12 cellular contexts compared by ENCODE assay signal in genomic region chr2:165594935-165595255, GRCh38.
DNase-seq lines count a peak whose midpoint lies in the region; ATAC-seq and TF ChIP-seq lines count a peak whose summit lies in the region.
"Had no signal": no experiment of that assay in that cellular context is flagged by ENCODE, and none has a peak within 500 bp of the region (broad histone marks: within the 10 kb centered on the region; RNA-seq: fewer than 3 reads in every experiment).

No MANE protein-coding gene starts in this region.

- CTCF ChIA-PET in WTC11 (lab: Charles Lee) = no interaction called here
- CTCF ChIA-PET in RWPE1 (lab: Yijun Ruan, JAX) = interaction anchor here (0.7 kb wide), 1 partner anchor 36 kb away, joined by 3 read pairs; no protein-coding TSS in a partner anchor
- CTCF ChIA-PET in activated CD8-positive, alpha-beta T cell treated with anti-CD3 and anti-CD28 coated beads for 36 hours (lab: Charles Lee) = no interaction called here

- in situ Hi-C loops in GM13976 (cut with MboI; ENCODE audit: low sequenced_read_pairs, unreplicated experiment) = no loop called here

- H3K36me3 Mint-ChIP-seq in WTC11 = peaks cover 35% of the 10 kb centered on the region
- H3K36me3 Mint-ChIP-seq in activated CD8-positive, alpha-beta T cell treated with anti-CD3 and anti-CD28 coated beads for 36 hours (ENCODE audit: low read depth) = no peaks in the 10 kb centered on the region
- H3K36me3 Mint-ChIP-seq: CD8-positive, alpha-beta T cell had no signal

- peak overlapping the region; percentile 46 for H3K27ac Mint-ChIP-seq in WTC11
- H3K27ac Mint-ChIP-seq in activated CD8-positive, alpha-beta T cell treated with anti-CD3 and anti-CD28 coated beads for 36 hours = no peak overlapping the region
- H3K27ac Mint-ChIP-seq: CD8-positive, alpha-beta T cell had no signal

- intact Hi-C loops in activated CD8-positive, alpha-beta T cell treated with anti-CD3 and anti-CD28 coated beads for 36 hours (cut with micrococcal nuclease) = no loop called here

- no peak overlapping the region for H3K4me3 Mint-ChIP-seq in WTC11
- no peak overlapping the region for H3K4me3 Mint-ChIP-seq in activated CD8-positive, alpha-beta T cell treated with anti-CD3 and anti-CD28 coated beads for 36 hours
- H3K4me3 Mint-ChIP-seq: CD8-positive, alpha-beta T cell had no signal

- ATAC-seq in GM21390 (IDR thresholded peaks at IDR 0.05; ENCODE audit: unreplicated experiment) (peak; percentile 88), HG03103 (IDR thresholded peaks at IDR 0.05; ENCODE audit: low read depth, unreplicated experiment) (peak; percentile 93), WTC11 (no peak)
- no peak for ATAC-seq in activated CD8-positive, alpha-beta T cell treated with anti-CD3 and anti-CD28 coated beads for 36 hours
- ATAC-seq: CD8-positive, alpha-beta T cell; gastrocnemius medialis had no signal

- no peak for TF ChIP-seq CTCF in GM13976 (IDR thresholded peaks at IDR 0.05; ENCODE audit: borderline replicate concordance, control extremely low read depth, extremely low read depth, insufficient read depth, missing control alignments)
- no peak for TF ChIP-seq CTCF in WTC11 (IDR thresholded peaks at IDR 0.05)
- no peak for TF ChIP-seq CTCF in RWPE1 (conservative IDR thresholded peaks at IDR 0.05; ENCODE audit: low read depth)
- TF ChIP-seq CTCF in activated CD8-positive, alpha-beta T cell treated with anti-CD3 and anti-CD28 coated beads for 36 hours (IDR thresholded peaks at IDR 0.05) = no peak

- POLR2A ChIA-PET in WTC11 (lab: Charles Lee) = no interaction called here
- POLR2A ChIA-PET in RWPE1 (lab: Yijun Ruan, JAX; ENCODE audit: low non-redundant PET) = no interaction called here
- POLR2A ChIA-PET in activated CD8-positive, alpha-beta T cell treated with anti-CD3 and anti-CD28 coated beads for 36 hours (lab: Charles Lee) = interaction anchor here (0.6 kb wide), 1 partner anchor 27 kb away, joined by 3 read pairs; no protein-coding TSS in a partner anchor

- H3K4me1 Mint-ChIP-seq in WTC11 = peaks cover 2% of the 10 kb centered on the region; the same call in 1 of the 2 replicates
- H3K4me1 Mint-ChIP-seq in activated CD8-positive, alpha-beta T cell treated with anti-CD3 and anti-CD28 coated beads for 36 hours (ENCODE audit: low read depth) = no peaks in the 10 kb centered on the region

- H3K27me3 Mint-ChIP-seq in WTC11 (ENCODE audit: low read depth) = no peaks in the 10 kb centered on the region
- no peaks in the 10 kb centered on the region for H3K27me3 Mint-ChIP-seq in activated CD8-positive, alpha-beta T cell treated with anti-CD3 and anti-CD28 coated beads for 36 hours

- H3K27ac ChIP-seq in RWPE1 = no peak overlapping the region
- H3K27ac ChIP-seq: gastrocnemius medialis had no signal

- DNase-seq in GM13976 (ENCODE audit: low spot score) (peak; percentile 25), WTC11 (ENCODE audit: low spot score) (no peak), A172 (ENCODE audit: low spot score) (no peak), RWPE1 (ENCODE audit: low spot score) (no peak), NCI-H2107 (lab: John Stamatoyannopoulos, UW) (no peak)
- no peak for DNase-seq in activated CD8-positive, alpha-beta T cell treated with anti-CD3 and anti-CD28 coated beads for 36 hours
- DNase-seq: activated CD8-positive, alpha-beta memory T cell treated with anti-CD3 and anti-CD28 coated beads, Interleukin-2, amount 50 U/mL, for 48 hours; CD8-positive, alpha-beta T cell; gastrocnemius medialis; NCI-H2081 had no signal

- peaks cover 25% of the 10 kb centered on the region for H3K9me3 Mint-ChIP-seq in WTC11
- H3K9me3 Mint-ChIP-seq in activated CD8-positive, alpha-beta T cell treated with anti-CD3 and anti-CD28 coated beads for 36 hours = peaks cover 5% of the 10 kb centered on the region
- H3K9me3 Mint-ChIP-seq: CD8-positive, alpha-beta T cell had no signal

TF ChIP-seq in WTC11, 78 proteins besides CTCF, POLR2A, EP300 and RAD21:
- no peak for TF ChIP-seq CREM (CRISPR knock-in tag; IDR thresholded peaks at IDR 0.05)
- no peak for TF ChIP-seq ZNF232 (CRISPR knock-in tag; IDR thresholded peaks at IDR 0.05)
- no peak for TF ChIP-seq ZNF263 (CRISPR knock-in tag; IDR thresholded peaks at IDR 0.05; ENCODE audit: low read depth)
- TF ChIP-seq USF1 (CRISPR knock-in tag; IDR thresholded peaks at IDR 0.05) = no peak
- TF ChIP-seq AFF4 (CRISPR knock-in tag; IDR thresholded peaks at IDR 0.05; ENCODE audit: borderline replicate concordance) = no peak
- TF ChIP-seq HMGXB4 (CRISPR knock-in tag; IDR thresholded peaks at IDR 0.05) = no peak
- TF ChIP-seq TP53 (CRISPR knock-in tag; IDR thresholded peaks at IDR 0.05) = no peak

Comparison
In these comparisons a context has a peak if more than half of its experiments do, and no peak if none do; other contexts are left out.
1. ATAC-seq: peak in GM21390 (single experiment) and HG03103 (single experiment); none in WTC11 (single experiment) and activated CD8-positive, alpha-beta T cell treated with anti-CD3 and anti-CD28 coated beads for 36 hours (single experiment).